16 cellular contexts compared by ENCODE assay signal in genomic region chr17:55632236-55632635, GRCh38.
"Had no signal": no experiment of that assay in that cellular context is flagged by ENCODE, and none has a peak within 500 bp of the region (broad histone marks: within the 10 kb centered on the region; RNA-seq: fewer than 3 reads in every experiment).

No MANE protein-coding gene starts in this region.

- H3K4me1 ChIP-seq: colonic mucosa had no signal

- H3K36me3 ChIP-seq: colonic mucosa, heart left ventricle, neutrophil, right atrium auricular region, suprapubic skin, thyroid gland had no signal

- H3K9me3 ChIP-seq: colonic mucosa, heart left ventricle, mucosa of descending colon, neutrophil, right atrium auricular region, suprapubic skin, thyroid gland had no signal

- H3K4me2 ChIP-seq: smooth muscle cell had no signal

- H3K27me3 ChIP-seq: colonic mucosa, neutrophil, right atrium auricular region, suprapubic skin, thyroid gland had no signal

- H3K27ac ChIP-seq: colonic mucosa, heart left ventricle, neutrophil, right atrium auricular region, suprapubic skin, thyroid gland had no signal

- DNase-seq: colonic mucosa; dermis blood vessel endothelial cell; foreskin melanocyte; kidney glomerular epithelial cell; mucosa of descending colon; naive thymus-derived CD8-positive, alpha-beta T cell; posterior cingulate gyrus; stimulated activated CD4-positive, alpha-beta T cell treated with anti-CD3 and anti-CD28 coated beads, Interleukin-4, amount 100 ng/mL, for 1 hour; stimulated activated CD8-positive, alpha-beta memory T cell treated with anti-CD3 and anti-CD28 coated beads, Interleukin-4, amount 100 ng/mL, for 48 hours; stimulated activated naive CD8-positive, alpha-beta T cell treated with anti-CD3 and anti-CD28 coated beads, Interleukin-15, Interleukin-2, amounts not matched to agents 100 U/mL and 50 U/mL, for 24 hours; thyroid gland had no signal

- H3K4me3 ChIP-seq: colonic mucosa, heart left ventricle, mucosa of descending colon, right atrium auricular region, smooth muscle cell, suprapubic skin, thyroid gland had no signal
